ENCODE assay signal across 1 cellular context in genomic region chr11:118343981-118344521, GRCh38.
TF ChIP-seq lines count a peak whose summit lies in the region.

Gene CD3G, plus strand, starts transcription at chr11:118344344. Its CDS starts 80 bp downstream, at chr11:118344424.

TF ChIP-seq in K562, 482 proteins besides CTCF, POLR2A, EP300 and RAD21 (continued from another document):
- TF ChIP-seq PRDM10 (IDR thresholded peaks at IDR 0.05; ENCODE audit: partially characterized antibody) (no peak), SIRT6 (IDR thresholded peaks at IDR 0.05; ENCODE audit: low read depth, low read length) (no peak)
